Comparison of ENCODE assay signal across 1 cellular context in genomic region chr2:106181064-106181463, GRCh38.
TF ChIP-seq lines count a peak whose summit lies in the region.

No MANE protein-coding gene starts in this region.

TF ChIP-seq in HepG2, 621 proteins besides CTCF, POLR2A, EP300 and RAD21 (continued from another document):
- peak; percentile 31 for TF ChIP-seq ZNF687 (CRISPR knock-in tag; IDR thresholded peaks at IDR 0.05)
- 0 out of 2 replicates have a peak, but pooled peaks have one; percentile 52 for TF ChIP-seq ZSCAN31 (CRISPR knock-in tag; IDR thresholded peaks at IDR 0.05; ENCODE audit: low read depth)
- TF ChIP-seq ZBTB40 (IDR thresholded peaks at IDR 0.05) = no peak
- 0 out of 2 replicates have a peak, but pooled peaks have one; percentile 20 for TF ChIP-seq ZBTB40 (CRISPR knock-in tag; IDR thresholded peaks at IDR 0.05)
- TF ChIP-seq MLXIP (CRISPR knock-in tag; IDR thresholded peaks at IDR 0.05; ENCODE audit: borderline replicate concordance) = no peak
- no peak for TF ChIP-seq GPN1 (CRISPR knock-in tag; IDR thresholded peaks at IDR 0.05; ENCODE audit: borderline replicate concordance)
- TF ChIP-seq ELF4 (CRISPR knock-in tag; IDR thresholded peaks at IDR 0.05; ENCODE audit: borderline replicate concordance) = no peak
- no peak for TF ChIP-seq POLR2G (IDR thresholded peaks at IDR 0.05; ENCODE audit: low read depth, low read length)
- TF ChIP-seq MED8 (CRISPR knock-in tag; IDR thresholded peaks at IDR 0.05; ENCODE audit: insufficient replicate concordance) = no peak
- no peak for TF ChIP-seq ZNF207 (IDR thresholded peaks at IDR 0.05; ENCODE audit: borderline replicate concordance)
- TF ChIP-seq FOXJ3 (CRISPR knock-in tag; IDR thresholded peaks at IDR 0.05; ENCODE audit: borderline replicate concordance) = no peak
- no peak for TF ChIP-seq ZFP62 (CRISPR knock-in tag; IDR thresholded peaks at IDR 0.05)
- 0 out of 2 replicates have a peak, but pooled peaks have one; percentile 38 for TF ChIP-seq ZNF138 (CRISPR knock-in tag; IDR thresholded peaks at IDR 0.05; ENCODE audit: low read depth)
- TF ChIP-seq ZMAT3 (CRISPR knock-in tag; conservative IDR thresholded peaks at IDR 0.05) = no peak
- TF ChIP-seq ZNF512B (CRISPR knock-in tag; IDR thresholded peaks at IDR 0.05; ENCODE audit: borderline replicate concordance) = no peak
- no peak for TF ChIP-seq PRPF4 (IDR thresholded peaks at IDR 0.05; ENCODE audit: low read depth, low read length, poor library complexity, severe bottlenecking)
TF ChIP-seq in HepG2: peak in this region for 7.
